In genomic region chr2:135189148-135189547, GRCh38 we compare ENCODE assay signal across 20 cellular contexts.
A peak's percentile ranks its signal among the peaks of the same experiment; 100 is the strongest.
DNase-seq lines count a peak whose midpoint lies in the region; ATAC-seq, FAIRE-seq and TF ChIP-seq lines count a peak whose summit lies in the region.
"Had no signal": no experiment of that assay in that cellular context is flagged by ENCODE, and none has a peak within 500 bp of the region (broad histone marks: within the 10 kb centered on the region; RNA-seq: fewer than 3 reads in every experiment).

No MANE protein-coding gene starts in this region.

- 100% methylated on average over 1 of the region's 1 CpG for whole genome bisulfite sequencing in SK-N-SH (ENCODE audit: low lambda C conversion rate)
- 86% methylated on average over 1 of the region's 1 CpG for WGBS in HepG2 (ENCODE audit: low lambda C conversion rate)
- WGBS in right lobe of liver (ENCODE audit: insufficient coverage, low coverage, low lambda C conversion rate, missing lambda C conversion rate): 100% methylated on average over 1 of the region's 1 CpG

- H2AFZ ChIP-seq in SK-N-SH (ENCODE audit: low read depth) (no peak overlapping the region), HepG2 (ENCODE audit: low read length) (no peak overlapping the region)

- TF ChIP-seq RAD21 in SK-N-SH (IDR thresholded peaks at IDR 0.05; ENCODE audit: low read length) (no peak), HepG2 (CRISPR knock-in tag; IDR thresholded peaks at IDR 0.05) (no peak)

- H3K4me3 ChIP-seq in SK-N-SH (ENCODE audit: low read depth in 2 of 2, low read length in 1 of 2): no peak overlapping the region
- H3K4me3 ChIP-seq in HepG2 (replicated peaks in 1 of 3; ENCODE audit: insufficient read depth in 1 of 3, low read depth in 2 of 3, low read length in 3 of 3): no peak overlapping the region
- H3K4me3 ChIP-seq in right lobe of liver: no peak overlapping the region
- H3K4me3 ChIP-seq in tibial artery: no peak overlapping the region
- H3K4me3 ChIP-seq: A549; BLaER1 treated with 17β-estradiol and CSF1 and Interleukin-3, amounts not matched to agents 10 nM and 100 nM had no signal

- no peak for TF ChIP-seq CTCF in SK-N-SH (IDR thresholded peaks at IDR 0.05)
- no peak for TF ChIP-seq CTCF in HepG2 (CRISPR knock-in tag; IDR thresholded peaks at IDR 0.05)
- TF ChIP-seq CTCF in right lobe of liver (IDR thresholded peaks at IDR 0.05): no peak
- no peak for TF ChIP-seq CTCF in tibial artery (IDR thresholded peaks at IDR 0.05)

- H3K27me3 ChIP-seq in SK-N-SH (ENCODE audit: insufficient read depth) (no peaks in the 10 kb centered on the region), HepG2 (ENCODE audit: control insufficient read depth in 1 of 2, insufficient read depth in 2 of 2, low read length in 2 of 2) (no peaks in the 10 kb centered on the region), right lobe of liver (no peaks in the 10 kb centered on the region), tibial artery (no peaks in the 10 kb centered on the region)
- H3K27me3 ChIP-seq: BLaER1 treated with 17β-estradiol and CSF1 and Interleukin-3, amounts not matched to agents 10 nM and 100 nM had no signal

- no peaks in the 10 kb centered on the region for H3K9me2 ChIP-seq in SK-N-SH

- H3K79me2 ChIP-seq in SK-N-SH (ENCODE audit: insufficient read depth): no peaks in the 10 kb centered on the region
- H3K79me2 ChIP-seq in HepG2 (ENCODE audit: insufficient read depth, low read length): no peaks in the 10 kb centered on the region

- no peak overlapping the region for H3K27ac ChIP-seq in SK-N-SH (ENCODE audit: low read depth in 2 of 2, low read length in 1 of 2)
- no peak overlapping the region for H3K27ac ChIP-seq in HepG2 (ENCODE audit: extremely low read length, insufficient read depth, low read length)
- no peak overlapping the region for H3K27ac ChIP-seq in right lobe of liver
- no peak overlapping the region for H3K27ac ChIP-seq in tibial artery
- H3K27ac ChIP-seq: 22Rv1; A549; BLaER1 treated with 17β-estradiol and CSF1 and Interleukin-3, amounts not matched to agents 10 nM and 100 nM; C4-2B had no signal

- TF ChIP-seq EP300 in SK-N-SH (IDR thresholded peaks at IDR 0.05; ENCODE audit: borderline replicate concordance in 1 of 2, low read depth in 1 of 2, low read length in 1 of 2): no peak
- no peak for TF ChIP-seq EP300 in HepG2 (IDR thresholded peaks at IDR 0.05; ENCODE audit: low read depth in 2 of 2, low read length in 2 of 2)
- no peak for TF ChIP-seq EP300 in HepG2 (CRISPR knock-in tag; IDR thresholded peaks at IDR 0.05; ENCODE audit: borderline replicate concordance)

- H3K4me1 ChIP-seq in SK-N-SH (ENCODE audit: control insufficient read depth in 1 of 2, insufficient read depth in 2 of 2, low read depth in 1 of 2, low read length in 1 of 2) (no peaks in the 10 kb centered on the region; a peak in 1 of 4 replicates), HepG2 (ENCODE audit: insufficient read depth, low read length) (no peaks in the 10 kb centered on the region), right lobe of liver (no peaks in the 10 kb centered on the region), tibial artery (no peaks in the 10 kb centered on the region)
- H3K4me1 ChIP-seq: A549; BLaER1 treated with 17β-estradiol and CSF1 and Interleukin-3, amounts not matched to agents 10 nM and 100 nM; Caco-2 had no signal

- DNase-seq in SK-N-SH: no peak
- DNase-seq in HepG2 (ENCODE audit: low spot score): no peak
- DNase-seq in right lobe of liver: no peak
- DNase-seq in tibial artery: no peak
- DNase-seq: AML-193; Caco-2; Calu3; CD4-positive, alpha-beta T cell; CD8-positive, alpha-beta T cell; DMS79 treated with DMSO at 0.1 percent for 48 hours; GF-D8 had no signal

- no peaks in the 10 kb centered on the region for H3F3A ChIP-seq in SK-N-SH (replicated peaks; ENCODE audit: insufficient read depth)

- CTCF ChIA-PET in SK-N-SH (lab: Yijun Ruan, JAX) (no interaction called here), HepG2 (lab: Yijun Ruan, JAX; ENCODE audit: low intra/inter-chr PET ratio, low total read pairs) (no interaction called here)

- intact Hi-C loops in HepG2 (cut with micrococcal nuclease; ENCODE audit: unreplicated experiment): no loop called here
- intact Hi-C loops in right lobe of liver (cut with DNase I): no loop called here
- intact Hi-C loops in tibial artery (cut with DNase I; ENCODE audit: low total_unique reads): no loop called here

- H4K20me1 ChIP-seq in SK-N-SH (ENCODE audit: insufficient read depth) (no peaks in the 10 kb centered on the region), HepG2 (ENCODE audit: insufficient read depth, low read length) (no peaks in the 10 kb centered on the region)
- H4K20me1 ChIP-seq: BLaER1 treated with 17β-estradiol and CSF1 and Interleukin-3, amounts not matched to agents 10 nM and 100 nM had no signal

- ATAC-seq in SK-N-SH treated with all-trans-retinoic acid at 6 μM for 48 hours: no peak
- ATAC-seq in HepG2: no peak
- no peak for ATAC-seq in right lobe of liver
- ATAC-seq: A549; CD8-positive, alpha-beta T cell had no signal

- H3K4me2 ChIP-seq in SK-N-SH (no peak overlapping the region), HepG2 (ENCODE audit: low read depth, low read length) (no peak overlapping the region)
- H3K4me2 ChIP-seq: A549; BLaER1 treated with 17β-estradiol and CSF1 and Interleukin-3, amounts not matched to agents 10 nM and 100 nM had no signal

- TF ChIP-seq POLR2A in HepG2 (IDR thresholded peaks at IDR 0.05; ENCODE audit: insufficient read depth in 1 of 2, low read depth in 2 of 2, low read length in 2 of 2) (no peak), right lobe of liver (IDR thresholded peaks at IDR 0.05) (no peak)

- no TSS peak for BruUV-seq in HepG2 (replicated peaks; lab: Mats Ljungman, UMichigan)

- H3K9me3 ChIP-seq in SK-N-SH (peaks cover 8% of the 10 kb centered on the region; the same call in 1 of the 2 replicates), HepG2 (ENCODE audit: low read length) (no peaks in the 10 kb centered on the region; the same call in 1 of the 2 replicates), right lobe of liver (no peaks in the 10 kb centered on the region), tibial artery (peaks cover 0 to 16% (median 4%) of the 10 kb centered on the region in 3 donors)
- H3K9me3 ChIP-seq: A549 had no signal

- H3K9ac ChIP-seq in SK-N-SH (no peak overlapping the region), HepG2 (ENCODE audit: insufficient read depth, low read depth, low read length) (no peak overlapping the region)
- H3K9ac ChIP-seq: BLaER1 treated with 17β-estradiol and CSF1 and Interleukin-3, amounts not matched to agents 10 nM and 100 nM had no signal

- peaks cover 0 to 5% of the 10 kb centered on the region in 2 experiments for H3K36me3 ChIP-seq in SK-N-SH (replicated peaks in 1 of 2; ENCODE audit: control insufficient read depth in 1 of 2, insufficient read depth in 2 of 2, low read length in 1 of 2)
- no peaks in the 10 kb centered on the region; a peak in 1 of 5 replicates for H3K36me3 ChIP-seq in HepG2 (replicated peaks in 1 of 2; ENCODE audit: control insufficient read depth in 1 of 2, insufficient read depth in 2 of 2, low read length in 2 of 2)
- H3K36me3 ChIP-seq in right lobe of liver: no peaks in the 10 kb centered on the region
- H3K36me3 ChIP-seq in tibial artery: no peaks in the 10 kb centered on the region

- in situ Hi-C loops in HepG2 (cut with HindIII; ENCODE audit: extremely low pct_ligation_motif_present, low pct_unique_long_range_greater_than_20kb): no loop called here

- POLR2A ChIA-PET in SK-N-SH (lab: Yijun Ruan, JAX) (no interaction called here), HepG2 (lab: Yijun Ruan, JAX) (no interaction called here)

- FAIRE-seq in HepG2 (lab: Jason Lieb, UNC): no peak
- FAIRE-seq: A549, D721Med, G401.6, GM12891, GM19239 had no signal

TF ChIP-seq in SK-N-SH treated with all-trans-retinoic acid at 6 μM for 48 hours, 23 proteins besides CTCF, POLR2A, EP300 and RAD21:
- TF ChIP-seq ZFP30 (CRISPR knock-in tag; IDR thresholded peaks at IDR 0.05) (peak; percentile 84), OSR1 (CRISPR knock-in tag; IDR thresholded peaks at IDR 0.05) (no peak), RARB (CRISPR knock-in tag; IDR thresholded peaks at IDR 0.05) (no peak), ZNF70 (CRISPR knock-in tag; IDR thresholded peaks at IDR 0.05) (no peak), ISL1 (CRISPR knock-in tag; IDR thresholded peaks at IDR 0.05) (no peak)

TF ChIP-seq in HepG2, 621 proteins besides CTCF, POLR2A, EP300 and RAD21:
- TF ChIP-seq CEBPB (IDR thresholded peaks at IDR 0.05; ENCODE audit: borderline replicate concordance, low read depth, low read length): no peak
- TF ChIP-seq ZNF709 (CRISPR knock-in tag; IDR thresholded peaks at IDR 0.05): peak; percentile 74; the same call in 1 of the 2 replicates
TF ChIP-seq in HepG2: peak in this region for 1.
